Comparison of ENCODE assay signal across 26 cellular contexts in genomic region chr10:31521432-31521831, GRCh38.
"Had no signal": no experiment of that assay in that cellular context is flagged by ENCODE, and none has a peak within 500 bp of the region (broad histone marks: within the 10 kb centered on the region; RNA-seq: fewer than 3 reads in every experiment).

No MANE protein-coding gene starts in this region.

- H3K4me3 ChIP-seq: colonic mucosa, esophagus squamous epithelium, gastrocnemius medialis, heart right ventricle, left lung, lower lobe of right lung, mucosa of descending colon had no signal

- H3K27ac ChIP-seq: colonic mucosa, epithelial cell of prostate, esophagus squamous epithelium, gastrocnemius medialis, heart right ventricle, left lung, lower lobe of right lung had no signal

- H3K36me3 Mint-ChIP-seq: mesothelial cell of epicardium had no signal

- H3K36me3 ChIP-seq: colonic mucosa had no signal

- H3K27me3 ChIP-seq: colonic mucosa, esophagus squamous epithelium, gastrocnemius medialis, heart right ventricle, left lung had no signal

- H3K9me3 Mint-ChIP-seq: effector memory CD8-positive, alpha-beta T cell; endodermal cell; mesothelial cell of epicardium; naive B cell had no signal

- H3K9me3 ChIP-seq: colonic mucosa, esophagus squamous epithelium, gastrocnemius medialis, heart right ventricle, left lung, lower lobe of right lung, mucosa of descending colon had no signal

- H3K4me1 Mint-ChIP-seq: mesothelial cell of epicardium, naive B cell had no signal

- ATAC-seq: effector memory CD8-positive, alpha-beta T cell; esophagus mucosa; gastrocnemius medialis; heart right ventricle; left cardiac atrium; left lung; left ventricle myocardium superior; lower lobe of right lung; mucosa of descending colon had no signal

- H3K27me3 Mint-ChIP-seq: dendritic cell treated with granulocyte-macrophage colony-stimulating factor and Interleukin-4, amounts not matched to agents 40 ng/mL and 50 ng/mL, for 4 days; effector memory CD8-positive, alpha-beta T cell; naive B cell had no signal

- DNase-seq: colonic mucosa; cortex of kidney; effector CD8-positive, alpha-beta T cell; effector memory CD8-positive, alpha-beta T cell; endodermal cell; erythroblast; esophagus squamous epithelium; foreskin fibroblast; foreskin melanocyte; gastrocnemius medialis; glutamatergic neuron; head of caudate nucleus; heart right ventricle; hippocampal formation; left cardiac atrium; left lung; left ventricle myocardium superior; lower lobe of right lung; mucosa of descending colon; naive B cell had no signal

- H3K4me1 ChIP-seq: colonic mucosa, esophagus squamous epithelium, left lung, lower lobe of right lung had no signal

- H3K27ac Mint-ChIP-seq: dendritic cell treated with granulocyte-macrophage colony-stimulating factor and Interleukin-4, amounts not matched to agents 40 ng/mL and 50 ng/mL, for 4 days; effector memory CD8-positive, alpha-beta T cell; endodermal cell; mesothelial cell of epicardium had no signal

- FAIRE-seq: endometrium, keratinocyte had no signal

- H3K4me3 Mint-ChIP-seq: dendritic cell treated with granulocyte-macrophage colony-stimulating factor and Interleukin-4, amounts not matched to agents 40 ng/mL and 50 ng/mL, for 4 days; effector memory CD8-positive, alpha-beta T cell; endodermal cell; mesothelial cell of epicardium; naive B cell had no signal
